Comparison of ENCODE assay signal across 1 cellular context in genomic region chr17:59311051-59311468, GRCh38.
TF ChIP-seq lines count a peak whose summit lies in the region.

No MANE protein-coding gene starts in this region.

TF ChIP-seq in K562, 482 proteins besides CTCF, POLR2A, EP300 and RAD21 (continued from another document and continues in another):
- no peak for TF ChIP-seq CLOCK (CRISPR knock-in tag; IDR thresholded peaks at IDR 0.05; ENCODE audit: borderline replicate concordance)
- peak; percentile 92 for TF ChIP-seq DEAF1 (CRISPR knock-in tag; IDR thresholded peaks at IDR 0.05)
- peak; percentile 30; the same call in 1 of the 2 replicates for TF ChIP-seq TOE1 (IDR thresholded peaks at IDR 0.05; ENCODE audit: borderline replicate concordance)
- no peak for TF ChIP-seq TOE1 (CRISPR knock-in tag; IDR thresholded peaks at IDR 0.05; ENCODE audit: borderline replicate concordance, low read depth)
- no peak for TF ChIP-seq ZBTB34 (CRISPR knock-in tag; IDR thresholded peaks at IDR 0.05)
- peak; percentile 34; the same call in 1 of the 2 replicates for TF ChIP-seq MTA3 (IDR thresholded peaks at IDR 0.05; ENCODE audit: borderline replicate concordance)
- TF ChIP-seq CBX3 (IDR thresholded peaks at IDR 0.05; ENCODE audit: borderline replicate concordance in 1 of 2, low read length in 2 of 2) = 0 out of 3 replicates have a peak, but pooled peaks of 1 of the 2 experiments have one; percentile 18
- no peak for TF ChIP-seq RFX7 (CRISPR knock-in tag; IDR thresholded peaks at IDR 0.05)
- TF ChIP-seq ZNF75A (CRISPR knock-in tag; IDR thresholded peaks at IDR 0.05) = no peak
- no peak for TF ChIP-seq ZKSCAN8 (CRISPR knock-in tag; IDR thresholded peaks at IDR 0.05)
- no peak for TF ChIP-seq PRMT5 (CRISPR knock-in tag; IDR thresholded peaks at IDR 0.05)
- TF ChIP-seq HDAC6 (IDR thresholded peaks at IDR 0.05; ENCODE audit: low read depth, low read length) = no peak
- no peak for TF ChIP-seq ZBED1 (IDR thresholded peaks at IDR 0.05)
- TF ChIP-seq HNRNPLL (IDR thresholded peaks at IDR 0.05; ENCODE audit: low read depth, low read length, poor library complexity, severe bottlenecking) = no peak
- TF ChIP-seq ZNF740 (CRISPR knock-in tag; IDR thresholded peaks at IDR 0.05) = no peak
- no peak for TF ChIP-seq ZNF740 (tag; IDR thresholded peaks at IDR 0.05)
- TF ChIP-seq ELF2 (CRISPR knock-in tag; IDR thresholded peaks at IDR 0.05) = no peak
- no peak for TF ChIP-seq ERF (CRISPR knock-in tag; IDR thresholded peaks at IDR 0.05)
- TF ChIP-seq RBM14 (IDR thresholded peaks at IDR 0.05; ENCODE audit: borderline replicate concordance, insufficient read depth, low read depth, low read length) = no peak
- no peak for TF ChIP-seq HDAC8 (tag; IDR thresholded peaks at IDR 0.05)
- TF ChIP-seq ARNT (IDR thresholded peaks at IDR 0.05) = 0 out of 4 replicates have a peak, but pooled peaks of 1 of the 2 experiments have one; percentile 39
- no peak for TF ChIP-seq PBX2 (CRISPR knock-in tag; IDR thresholded peaks at IDR 0.05; ENCODE audit: low read depth)
- 0 out of 2 replicates have a peak, but pooled peaks have one; percentile 6 for TF ChIP-seq PBX2 (tag; conservative IDR thresholded peaks at IDR 0.05; ENCODE audit: low read depth)
- TF ChIP-seq ZBTB43 (CRISPR knock-in tag; IDR thresholded peaks at IDR 0.05) = no peak
- no peak for TF ChIP-seq NKRF (IDR thresholded peaks at IDR 0.05; ENCODE audit: borderline replicate concordance)
- no peak for TF ChIP-seq ETV5 (CRISPR knock-in tag; IDR thresholded peaks at IDR 0.05; ENCODE audit: low read depth)
- no peak for TF ChIP-seq ETV6 (IDR thresholded peaks at IDR 0.05; ENCODE audit: borderline replicate concordance in 1 of 2, low read depth in 2 of 2, low read length in 1 of 2)
- TF ChIP-seq ETV6 (CRISPR knock-in tag; IDR thresholded peaks at IDR 0.05; ENCODE audit: borderline replicate concordance) = no peak
- 0 out of 2 replicates have a peak, but pooled peaks have one; percentile 34 for TF ChIP-seq CC2D1A (IDR thresholded peaks at IDR 0.05)
- no peak for TF ChIP-seq SRSF1 (IDR thresholded peaks at IDR 0.05; ENCODE audit: low read depth, low read length)
- no peak for TF ChIP-seq ZNF277 (CRISPR knock-in tag; IDR thresholded peaks at IDR 0.05; ENCODE audit: borderline replicate concordance)
- no peak; the same call in 1 of the 2 replicates for TF ChIP-seq ZNF384 (IDR thresholded peaks at IDR 0.05; ENCODE audit: low read depth, low read length)
- TF ChIP-seq MYC (IDR thresholded peaks at IDR 0.05; ENCODE audit: low read depth, low read length) = 0 out of 2 replicates have a peak, but pooled peaks have one; percentile 25
- TF ChIP-seq MYC (CRISPR knock-in tag; IDR thresholded peaks at IDR 0.05; ENCODE audit: borderline replicate concordance, low read depth) = no peak
- TF ChIP-seq ZNF668 (CRISPR knock-in tag; IDR thresholded peaks at IDR 0.05) = no peak
- no peak for TF ChIP-seq POLR2H (tag; IDR thresholded peaks at IDR 0.05; ENCODE audit: low read depth)
- TF ChIP-seq TCF3 (CRISPR knock-in tag; IDR thresholded peaks at IDR 0.05) = peak; percentile 18; the same call in 1 of the 2 replicates
- peak; percentile 31; the same call in 1 of the 2 replicates for TF ChIP-seq SOX6 (IDR thresholded peaks at IDR 0.05)
- no peak for TF ChIP-seq ZNF280B (CRISPR knock-in tag; IDR thresholded peaks at IDR 0.05)
- TF ChIP-seq SIRT6 (IDR thresholded peaks at IDR 0.05; ENCODE audit: low read depth, low read length) = no peak
- no peak for TF ChIP-seq KDM4B (IDR thresholded peaks at IDR 0.05; ENCODE audit: borderline replicate concordance in 2 of 2, low read depth in 1 of 2)
- no peak for TF ChIP-seq NFE2 (IDR thresholded peaks at IDR 0.05; ENCODE audit: low read depth)
- no peak for TF ChIP-seq GTF3C2 (IDR thresholded peaks at IDR 0.05; ENCODE audit: borderline replicate concordance, extremely low read depth, insufficient read length)
- no peak for TF ChIP-seq TGIF2 (CRISPR knock-in tag; IDR thresholded peaks at IDR 0.05)
- no peak for TF ChIP-seq PHB2 (IDR thresholded peaks at IDR 0.05; ENCODE audit: low read depth)
- TF ChIP-seq U2AF1 (optimal IDR thresholded peaks at IDR 0.05; ENCODE audit: low read depth, low read length) = no peak
- TF ChIP-seq GABPA (tag; conservative IDR thresholded peaks at IDR 0.05; ENCODE audit: low read depth) = no peak
- TF ChIP-seq HNRNPH1 (optimal IDR thresholded peaks at IDR 0.05; ENCODE audit: low read depth, low read length) = no peak
